Comparison of ENCODE assay signal across 12 cellular contexts in the genomic region with DNA sequence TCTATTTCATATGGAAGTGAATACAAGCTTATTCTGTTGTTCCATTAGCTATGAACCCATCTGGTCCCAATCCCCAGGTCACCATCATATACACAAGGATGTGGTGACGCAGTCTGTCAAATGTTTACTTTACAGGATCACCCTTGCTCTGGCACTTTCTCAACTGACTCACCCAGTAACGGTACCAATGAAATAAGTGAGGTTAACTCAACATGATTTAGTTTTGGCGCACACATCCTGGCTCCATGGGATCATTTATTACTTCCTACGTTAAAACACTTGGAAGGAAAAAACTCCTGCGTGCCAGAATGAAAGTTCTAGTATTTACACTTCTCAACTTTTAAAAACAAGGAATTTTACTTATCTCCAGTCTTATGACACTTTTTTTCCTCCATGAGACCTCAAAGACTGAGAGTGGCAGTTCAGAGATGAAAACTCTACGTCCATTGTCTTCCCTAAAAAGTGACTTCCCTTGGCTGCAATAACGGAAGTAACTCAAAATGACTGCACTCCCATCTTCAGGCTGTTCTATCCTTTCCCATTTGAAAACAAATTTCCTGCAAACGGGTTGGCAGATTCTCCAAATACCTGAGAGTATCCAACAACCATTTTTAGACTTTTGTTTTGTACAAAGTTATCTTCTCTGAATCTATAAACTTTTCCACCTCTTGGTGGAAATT. TPM values are rescaled to one million over a fixed set of nuclear protein-coding genes. Genes with fewer than 3 reads are reported as not detected.
A peak's percentile ranks its signal among the peaks of the same experiment; 100 is the strongest.
DNase-seq lines count a peak whose midpoint lies in the region; ATAC-seq and TF ChIP-seq lines count a peak whose summit lies in the region.
"Had no signal": no experiment of that assay in that cellular context is flagged by ENCODE, and none has a peak within 500 bp of the region (broad histone marks: within the 10 kb centered on the region; RNA-seq: fewer than 3 reads in every experiment).

No MANE protein-coding gene starts in this region.

- H4K5ac ChIP-seq in IMR-90 (ENCODE audit: low read depth, low read length), result peak overlapping the region; percentile 10; the same call in 1 of the 2 replicates

- H3K36me3 ChIP-seq in IMR-90 (ENCODE audit: control insufficient read depth, insufficient read depth, low read length) (peaks cover 6% of the 10 kb centered on the region; the same call in 1 of the 2 replicates), breast epithelium (no peaks in the 10 kb centered on the region)

- ATAC-seq in IMR-90 (ENCODE audit: low read depth), result peak; percentile 77
- ATAC-seq in HG02798 (IDR thresholded peaks at IDR 0.05; ENCODE audit: poor library complexity, unreplicated experiment), result no peak
- no peak for ATAC-seq in GM18868 (IDR thresholded peaks at IDR 0.05; ENCODE audit: unreplicated experiment)
- ATAC-seq: body of pancreas; CD8-positive, alpha-beta T cell had no signal

- peaks cover 13 to 38% of the 10 kb centered on the region in 2 experiments for H3K79me1 ChIP-seq in IMR-90 (ENCODE audit: low read depth in 1 of 2, low read length in 2 of 2)

- peak overlapping the region; percentile 51; the same call in 1 of the 2 replicates for H3K14ac ChIP-seq in IMR-90 (replicated peaks; ENCODE audit: low read depth, low read length)

- H3K4ac ChIP-seq in IMR-90 (ENCODE audit: low read depth, low read length), result peak overlapping the region; percentile 80; the same call in 1 of the 2 replicates

- H3K4me2 ChIP-seq in IMR-90 (ENCODE audit: low read depth, low read length), result peak overlapping the region; percentile 72

- TF ChIP-seq POLR2A in IMR-90 (IDR thresholded peaks at IDR 0.05; ENCODE audit: low read depth, low read length) (peak; percentile 25; the same call in 1 of the 2 replicates), breast epithelium (IDR thresholded peaks at IDR 0.05) (no peak)

- H3K27ac ChIP-seq in IMR-90 (ENCODE audit: insufficient read depth, low read length) (peak overlapping the region; percentile 56; the same call in 1 of the 2 replicates), breast epithelium (peak overlapping the region; percentile 3 to 29), dorsolateral prefrontal cortex (peak overlapping the region in 20 of 59 donors; percentile 0 to 88 (median 48))
- H3K27ac ChIP-seq: body of pancreas had no signal

- H3K9ac ChIP-seq in IMR-90 (ENCODE audit: low read depth, low read length), result no peak overlapping the region; the same call in 1 of the 2 replicates

- H2AK5ac ChIP-seq in IMR-90 (ENCODE audit: low read depth, low read length), result no peak overlapping the region

- peak overlapping the region; percentile 71 for H2BK120ac ChIP-seq in IMR-90 (ENCODE audit: low read depth, low read length)

- TF ChIP-seq RAD21 in IMR-90 (IDR thresholded peaks at IDR 0.05; ENCODE audit: low read length), result peak; percentile 15; the same call in 1 of the 2 replicates

- H3K18ac ChIP-seq in IMR-90 (ENCODE audit: low read depth, low read length), result peak overlapping the region; percentile 51; the same call in 1 of the 2 replicates

- H2BK15ac ChIP-seq in IMR-90 (ENCODE audit: low read depth, low read length), result 0 out of 3 replicates have a peak overlapping the region, but pooled peaks have one; percentile 23

- no peak overlapping the region for H2AK9ac ChIP-seq in IMR-90 (replicated peaks; ENCODE audit: low read depth, low read length, poor library complexity)

- CTCF ChIA-PET in IMR-90 (lab: Yijun Ruan, JAX), result interaction anchor here (0.6 kb wide), 1 partner anchor 18 kb away, joined by 3 read pairs; no protein-coding TSS in a partner anchor

- POLR2A ChIA-PET in IMR-90 (lab: Charles Lee; ENCODE audit: unreplicated experiment), result no interaction called here

- H3K23ac ChIP-seq in IMR-90 (ENCODE audit: low read depth, low read length), result peak overlapping the region; percentile 20; the same call in 1 of the 2 replicates

- H2AFZ ChIP-seq in IMR-90 (replicated peaks; ENCODE audit: low read length, poor library complexity), result no peak overlapping the region

- in situ Hi-C loops in ACHN (cut with HindIII; ENCODE audit: low pct_ligation_motif_present, low pct_unique_long_range_greater_than_20kb, low sequenced_read_pairs) (no loop called here), IMR-90 (cut with MboI; ENCODE audit: low sequenced_read_pairs) (loop anchor here (25.0 kb wide), 1 partner anchor 271 kb away; a partner anchor contains a TSS)

- H4K91ac ChIP-seq in IMR-90 (ENCODE audit: insufficient read depth, low read depth, low read length), result no peak overlapping the region

- dilution Hi-C loops in IMR-90 (cut with HindIII; ENCODE audit: low sequenced_read_pairs, unreplicated experiment), result no loop called here

- H3K4me1 ChIP-seq in IMR-90 (ENCODE audit: control insufficient read depth, insufficient read depth, low read length) (peaks cover 12% of the 10 kb centered on the region), breast epithelium (no peaks in the 10 kb centered on the region)
- H3K4me1 ChIP-seq: body of pancreas had no signal

- no peak overlapping the region; the same call in 1 of the 2 replicates for H3K56ac ChIP-seq in IMR-90 (ENCODE audit: extremely low read depth, insufficient read depth, low read length)

- BruUV-seq in IMR-90 (replicated peaks; lab: Mats Ljungman, UMichigan), result no TSS peak

- intact Hi-C loops in IMR-90 (cut with micrococcal nuclease) (loop anchor here (1.0 kb wide), 1 partner anchor 43 kb away; no protein-coding TSS in a partner anchor), breast epithelium (cut with DNase I; ENCODE audit: low total_unique reads) (no loop called here), dorsolateral prefrontal cortex (cut with DNase I) (no loop called here)

- H3K27me3 ChIP-seq in IMR-90 (ENCODE audit: control insufficient read depth, insufficient read depth, low read length) (no peaks in the 10 kb centered on the region), breast epithelium (no peaks in the 10 kb centered on the region), dorsolateral prefrontal cortex (no peaks in the 10 kb centered on the region)
- H3K27me3 ChIP-seq: body of pancreas had no signal

- no peak overlapping the region; the same call in 1 of the 2 replicates for H3K4me3 ChIP-seq in IMR-90 (ENCODE audit: insufficient read depth, low read depth, low read length)
- no peak overlapping the region for H3K4me3 ChIP-seq in breast epithelium
- H3K4me3 ChIP-seq in dorsolateral prefrontal cortex, result no peak overlapping the region
- H3K4me3 ChIP-seq: body of pancreas had no signal

- H4K20me1 ChIP-seq in IMR-90 (ENCODE audit: insufficient read depth, low read length), result no peaks in the 10 kb centered on the region

- DNase-seq in ACHN (peak; percentile 55), IMR-90 (peak; percentile 99), breast epithelium (ENCODE audit: low spot score in 2 of 2) (no peak), lung microvascular endothelial cell (ENCODE audit: low read depth in 2 of 2) (peak; percentile 88 to 96), inferior parietal cortex (ENCODE audit: extremely low spot score) (no peak), dorsolateral prefrontal cortex (no peak)
- DNase-seq: activated CD4-positive, alpha-beta T cell treated with anti-CD3 and anti-CD28 coated beads, Interleukin-2, amount 50 U/mL, for 1 hour; CD8-positive, alpha-beta T cell; NCI-H1930 had no signal

- peaks cover 15% of the 10 kb centered on the region; the same call in 1 of the 2 replicates for H3K9me1 ChIP-seq in IMR-90 (ENCODE audit: insufficient read depth, low read length)

- WGBS in IMR-90 (ENCODE audit: extremely low coverage in 2 of 2, insufficient read length in 1 of 2), 2 experiments, result 17% methylated on average over 2 of the region's 8 CpGs; no CpG with 5 or more reads in 1 of the 2 experiments

- H2BK5ac ChIP-seq in IMR-90 (ENCODE audit: low read depth, low read length, poor library complexity, severe bottlenecking), result peak overlapping the region; percentile 84

- peak overlapping the region; percentile 1 to 54; a peak in 2 of 4 replicates for H4K8ac ChIP-seq in IMR-90 (ENCODE audit: low read depth in 2 of 2, low read length in 2 of 2)

- H2BK20ac ChIP-seq in IMR-90 (ENCODE audit: low read depth, low read length), result peak overlapping the region; percentile 47; the same call in 1 of the 2 replicates

- H3K9me3 ChIP-seq in IMR-90 (ENCODE audit: control insufficient read depth, insufficient read depth, low read length) (no peaks in the 10 kb centered on the region), breast epithelium (no peaks in the 10 kb centered on the region)
- H3K9me3 ChIP-seq: body of pancreas had no signal

- TF ChIP-seq CTCF in IMR-90 (conservative IDR thresholded peaks at IDR 0.05; ENCODE audit: low read depth, low read length), result 0 out of 2 replicates have a peak, but pooled peaks have one; percentile 2
- no peak for TF ChIP-seq CTCF in breast epithelium (IDR thresholded peaks at IDR 0.05)
- TF ChIP-seq CTCF in dorsolateral prefrontal cortex (IDR thresholded peaks at IDR 0.05 in 54 of 56, conservative IDR thresholded peaks at IDR 0.05 in 2 of 56; ENCODE audit: low read depth in 1 of 56, partially characterized antibody in 56 of 56), result no peak

TF ChIP-seq in IMR-90, 13 proteins besides CTCF, POLR2A, EP300 and RAD21:
- TF ChIP-seq MAFK (IDR thresholded peaks at IDR 0.05; ENCODE audit: low read depth, low read length) (no peak), CEBPB (IDR thresholded peaks at IDR 0.05; ENCODE audit: low read depth, low read length) (peak; percentile 20; the same call in 1 of the 2 replicates), FOS (IDR thresholded peaks at IDR 0.05; ENCODE audit: low read depth, low read length) (peak; percentile 88), BHLHE40 (IDR thresholded peaks at IDR 0.05; ENCODE audit: low read depth, low read length) (peak; percentile 4; the same call in 1 of the 2 replicates), CHD1 (IDR thresholded peaks at IDR 0.05; ENCODE audit: low read depth, low read length) (no peak)
- TF ChIP-seq, protein P1, sequence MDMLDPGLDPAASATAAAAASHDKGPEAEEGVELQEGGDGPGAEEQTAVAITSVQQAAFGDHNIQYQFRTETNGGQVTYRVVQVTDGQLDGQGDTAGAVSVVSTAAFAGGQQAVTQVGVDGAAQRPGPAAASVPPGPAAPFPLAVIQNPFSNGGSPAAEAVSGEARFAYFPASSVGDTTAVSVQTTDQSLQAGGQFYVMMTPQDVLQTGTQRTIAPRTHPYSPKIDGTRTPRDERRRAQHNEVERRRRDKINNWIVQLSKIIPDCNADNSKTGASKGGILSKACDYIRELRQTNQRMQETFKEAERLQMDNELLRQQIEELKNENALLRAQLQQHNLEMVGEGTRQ (IDR thresholded peaks at IDR 0.05; ENCODE audit: low read depth, low read length), result no peak

RNA-seq across cellular contexts. Expression of a gene that starts 15.9 kb away (rescaled TPM):
- total RNA-seq in IMR-90 (2012; rRNA removed) (3.6 and 3.8 TPM in 2 replicates), breast epithelium (10 to 100 TPM in 1 of 3 donors, 1 to 10 TPM in 2; 4.6 to 10.5 (median 6.2) TPM), lung microvascular endothelial cell (6.8 and 15.9 TPM in 2 replicates), dorsolateral prefrontal cortex (100 to 1,000 TPM in 5 of 120 experiments, 10 to 100 TPM in 115; 34.6 to 138 (median 62.5) TPM)
- 3.6 and 3.8 TPM in 2 replicates for polyA plus RNA-seq in IMR-90 (2012; rRNA removed)
- 1.5 and 2.0 TPM in 2 replicates for polyA plus RNA-seq in IMR-90 (2012; cell fraction: cytosol; rRNA removed)
- polyA plus RNA-seq in IMR-90 (2012; cell fraction: nucleus; rRNA removed; ENCODE audit: low replicate concordance), result 6.2 and 14.0 TPM in 2 replicates

Comparison
In these comparisons a context has a peak if more than half of its experiments do, and no peak if none do; other contexts are left out.
1. DNase-seq: peak in ACHN (single experiment), IMR-90 (single experiment) and lung microvascular endothelial cell (2 of 2); none in breast epithelium (0 of 2), inferior parietal cortex (single experiment) and dorsolateral prefrontal cortex (0 of 10).